11 cellular contexts compared by ENCODE assay signal in the genomic region with DNA sequence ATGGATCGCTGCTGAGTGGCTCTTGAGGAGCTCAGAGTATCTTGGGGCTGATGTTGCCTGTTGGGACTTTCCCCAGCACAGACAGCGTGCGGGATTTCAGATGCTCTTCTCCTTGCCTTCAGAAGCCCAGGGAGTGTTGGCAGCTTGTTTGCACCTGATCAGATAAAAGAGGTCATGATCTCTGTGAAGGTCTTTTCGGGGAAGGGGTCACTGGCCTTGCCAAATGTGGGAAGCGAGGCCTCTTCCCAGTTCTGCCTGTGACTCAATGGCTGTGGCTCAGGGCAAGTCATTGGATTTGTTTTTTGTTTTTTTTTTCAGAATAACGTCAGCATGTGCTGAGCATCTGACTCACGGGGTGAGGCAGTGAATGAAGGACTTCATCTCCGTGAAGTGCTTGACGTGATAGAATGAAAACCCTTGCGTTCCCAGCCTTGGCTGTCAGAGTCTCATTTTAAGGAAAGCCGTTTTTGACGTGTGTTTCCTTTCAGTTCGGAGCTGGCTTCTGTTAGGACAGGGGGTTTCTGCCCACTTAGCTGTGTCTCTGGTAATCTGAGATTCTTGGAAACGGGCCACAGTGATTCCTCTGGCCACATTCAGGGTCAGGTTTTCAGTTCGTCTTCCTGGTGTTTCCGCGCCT. TPM values are rescaled to one million over a fixed set of nuclear protein-coding genes. Genes with fewer than 3 reads are reported as not detected.
DNase-seq lines count a peak whose midpoint lies in the region; ATAC-seq and TF ChIP-seq lines count a peak whose summit lies in the region.
"Had no signal": no experiment of that assay in that cellular context is flagged by ENCODE, and none has a peak within 500 bp of the region (broad histone marks: within the 10 kb centered on the region; RNA-seq: fewer than 3 reads in every experiment).

No MANE protein-coding gene starts in this region.

- peak overlapping the region in 2 of 3 experiments; percentile 60 to 66 for H3K27ac Mint-ChIP-seq in nephron
- no peak overlapping the region for H3K27ac Mint-ChIP-seq in activated CD8-positive, alpha-beta memory T cell treated with anti-CD3 and anti-CD28 coated beads, Interleukin-2, amount 10 ng/mL, durations not matched to agents 7 days and 5 days

- no peak for ATAC-seq in HG03521 (IDR thresholded peaks at IDR 0.05; ENCODE audit: unreplicated experiment)
- ATAC-seq in activated CD8-positive, alpha-beta memory T cell treated with anti-CD3 and anti-CD28 coated beads, Interleukin-2, amount 10 ng/mL, durations not matched to agents 7 days and 5 days, result no peak
- ATAC-seq: naive thymus-derived CD8-positive, alpha-beta T cell had no signal

- H3K4me3 ChIP-seq in AG09309 (ENCODE audit: control insufficient read depth, low read depth, low read length), result peak overlapping the region; percentile 6; the same call in 1 of the 2 replicates
- H3K4me3 ChIP-seq: PC-9 had no signal

- peak overlapping the region in 2 of 3 experiments; percentile 11 to 50 for H3K4me3 Mint-ChIP-seq in nephron
- no peak overlapping the region for H3K4me3 Mint-ChIP-seq in activated CD8-positive, alpha-beta memory T cell treated with anti-CD3 and anti-CD28 coated beads, Interleukin-2, amount 10 ng/mL, durations not matched to agents 7 days and 5 days
- H3K4me3 Mint-ChIP-seq: naive thymus-derived CD8-positive, alpha-beta T cell had no signal

- no peaks in the 10 kb centered on the region for H3K9me3 Mint-ChIP-seq in nephron
- H3K9me3 Mint-ChIP-seq in activated CD8-positive, alpha-beta memory T cell treated with anti-CD3 and anti-CD28 coated beads, Interleukin-2, amount 10 ng/mL, durations not matched to agents 7 days and 5 days (ENCODE audit: low read depth), result no peaks in the 10 kb centered on the region
- H3K9me3 Mint-ChIP-seq: naive thymus-derived CD8-positive, alpha-beta T cell had no signal

- peaks cover 63% of the 10 kb centered on the region for H3K4me1 Mint-ChIP-seq in nephron
- H3K4me1 Mint-ChIP-seq in activated CD8-positive, alpha-beta memory T cell treated with anti-CD3 and anti-CD28 coated beads, Interleukin-2, amount 10 ng/mL, durations not matched to agents 7 days and 5 days, result peaks cover 40% of the 10 kb centered on the region

- CTCF ChIA-PET in activated CD8-positive, alpha-beta memory T cell treated with anti-CD3 and anti-CD28 coated beads, Interleukin-2, amount 10 ng/mL, durations not matched to agents 7 days and 5 days (lab: Charles Lee), result interaction anchor here (1.3 kb wide), 1 partner anchor 10 kb away, joined by 4 read pairs; no protein-coding TSS in a partner anchor

- H3K27me3 Mint-ChIP-seq in nephron (ENCODE audit: low read depth), result peaks cover 7% of the 10 kb centered on the region
- H3K27me3 Mint-ChIP-seq in activated CD8-positive, alpha-beta memory T cell treated with anti-CD3 and anti-CD28 coated beads, Interleukin-2, amount 10 ng/mL, durations not matched to agents 7 days and 5 days, result no peaks in the 10 kb centered on the region
- H3K27me3 Mint-ChIP-seq: naive thymus-derived CD8-positive, alpha-beta T cell had no signal

- H3K36me3 Mint-ChIP-seq in nephron (ENCODE audit: low read depth), result peaks cover 27% of the 10 kb centered on the region
- H3K36me3 Mint-ChIP-seq in activated CD8-positive, alpha-beta memory T cell treated with anti-CD3 and anti-CD28 coated beads, Interleukin-2, amount 10 ng/mL, durations not matched to agents 7 days and 5 days, result peaks cover 15% of the 10 kb centered on the region

- DNase-seq in AG09309 (ENCODE audit: low read depth), result peak; percentile 84
- DNase-seq in NCI-H226, result peak; percentile 66
- peak; percentile 90 for DNase-seq in epidermal melanocyte (ENCODE audit: insufficient read length, low spot score)
- no peak for DNase-seq in activated CD4-positive, alpha-beta T cell treated with anti-CD3 and anti-CD28 coated beads for 48 hours
- DNase-seq in activated CD8-positive, alpha-beta memory T cell treated with anti-CD3 and anti-CD28 coated beads, Interleukin-2, amount 10 ng/mL, durations not matched to agents 7 days and 5 days, result no peak
- no peak for DNase-seq in 8988T
- DNase-seq: activated naive CD4-positive, alpha-beta T cell; naive thymus-derived CD8-positive, alpha-beta T cell had no signal

- TF ChIP-seq CTCF in AG09309 (IDR thresholded peaks at IDR 0.05; ENCODE audit: control insufficient read depth, insufficient read depth, low read depth, low read length, missing control alignments) (no peak), nephron (IDR thresholded peaks at IDR 0.05; ENCODE audit: unreplicated experiment in 3 of 3) (no peak)

RNA-seq across cellular contexts. Expression of a gene that starts 46.7 kb away (rescaled TPM):
- total RNA-seq in activated CD8-positive, alpha-beta memory T cell treated with anti-CD3 and anti-CD28 coated beads, Interleukin-2, amount 10 ng/mL, durations not matched to agents 7 days and 5 days, result 10 to 100 TPM; 25.0 to 30.2 TPM

Comparison
In these comparisons a context has a peak if more than half of its experiments do, and no peak if none do; other contexts are left out.
1. DNase-seq: peak in AG09309 (single experiment), NCI-H226 (single experiment) and epidermal melanocyte (single experiment); none in activated CD4-positive, alpha-beta T cell treated with anti-CD3 and anti-CD28 coated beads for 48 hours (single experiment), activated CD8-positive, alpha-beta memory T cell treated with anti-CD3 and anti-CD28 coated beads, Interleukin-2, amount 10 ng/mL, durations not matched to agents 7 days and 5 days (single experiment) and 8988T (single experiment).